ENCODE assay signal across 26 cellular contexts in the genomic region with DNA sequence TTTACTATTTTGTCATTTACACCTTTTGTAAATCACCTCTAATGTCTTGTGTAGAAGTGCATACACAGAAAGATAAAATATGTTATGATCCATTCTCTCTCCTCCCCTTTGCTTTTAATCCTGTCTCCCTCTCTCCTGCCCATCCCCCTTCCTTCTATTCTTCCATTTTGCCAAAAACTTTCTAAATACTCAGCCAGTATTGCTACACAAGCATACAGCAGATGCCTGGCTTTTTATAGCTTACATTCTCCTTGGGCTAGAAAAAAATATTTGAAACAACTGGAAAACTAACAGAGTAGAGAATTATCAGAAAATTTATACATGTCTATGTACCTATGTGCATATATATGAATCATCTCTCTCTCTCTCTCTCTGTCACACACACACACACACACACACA.
DNase-seq lines count a peak whose midpoint lies in the region; ATAC-seq and TF ChIP-seq lines count a peak whose summit lies in the region.
"Had no signal": no experiment of that assay in that cellular context is flagged by ENCODE, and none has a peak within 500 bp of the region (broad histone marks: within the 10 kb centered on the region; RNA-seq: fewer than 3 reads in every experiment).

No MANE protein-coding gene starts in this region.

- no peak overlapping the region for H3K4me3 Mint-ChIP-seq in nephron
- H3K4me3 Mint-ChIP-seq: CD4-positive, alpha-beta memory T cell; H9 had no signal

- H3K4me1 ChIP-seq in RWPE2 (ENCODE audit: insufficient read depth, poor library complexity, severe bottlenecking) = peaks cover 12% of the 10 kb centered on the region
- peaks cover 4% of the 10 kb centered on the region for H3K4me1 ChIP-seq in vagina
- H3K4me1 ChIP-seq: A549 had no signal

- H3K9me3 Mint-ChIP-seq in nephron = no peaks in the 10 kb centered on the region
- H3K9me3 Mint-ChIP-seq: H9 had no signal

- H3K9me3 ChIP-seq in RWPE2 (ENCODE audit: severe bottlenecking) = no peaks in the 10 kb centered on the region
- no peaks in the 10 kb centered on the region for H3K9me3 ChIP-seq in vagina
- H3K9me3 ChIP-seq: A549, BLaER1, SJSA1 had no signal

- intact Hi-C loops in vagina (cut with DNase I) = no loop called here

- peaks cover 33% of the 10 kb centered on the region for H3K4me1 Mint-ChIP-seq in nephron
- H3K4me1 Mint-ChIP-seq: CD4-positive, alpha-beta memory T cell had no signal

- no peaks in the 10 kb centered on the region for H3K36me3 Mint-ChIP-seq in nephron (ENCODE audit: low read depth)

- DNase-seq in EH (ENCODE audit: low read depth) (peak; percentile 26), RWPE2 (ENCODE audit: low spot score) (no peak), fibroblast of mammary gland (ENCODE audit: low read depth) (peak; percentile 19), mesenteric fat pad (ENCODE audit: low spot score) (no peak), NCI-H1930 (lab: John Stamatoyannopoulos, UW) (no peak), vagina (ENCODE audit: extremely low spot score in 2 of 2) (no peak), NCI-H2227 (lab: John Stamatoyannopoulos, UW; ENCODE audit: unreplicated experiment) (no peak)
- DNase-seq: Calu3; CD4-positive, alpha-beta memory T cell; DMS53; EL; GF-D8; H9; MV-4-11; NCI-H1694; NCI-H2081 treated with DMSO at 0.1 percent for 48 hours; NCI-H2171 treated with DMSO at 0.1 percent for 48 hours; NCI-H446 treated with DMSO at 0.1 percent for 48 hours; NCI-H526 treated with DMSO at 0.1 percent for 48 hours; OCI-M1 had no signal

- H3K36me3 ChIP-seq in RWPE2 (ENCODE audit: low read depth) (no peaks in the 10 kb centered on the region), vagina (no peaks in the 10 kb centered on the region)
- H3K36me3 ChIP-seq: BLaER1, SJSA1 had no signal

- TF ChIP-seq CTCF in RWPE2 (IDR thresholded peaks at IDR 0.05; ENCODE audit: poor library complexity, severe bottlenecking) (no peak), fibroblast of mammary gland (conservative IDR thresholded peaks at IDR 0.05; ENCODE audit: control insufficient read depth, insufficient read depth, low read depth, low read length) (no peak), nephron (IDR thresholded peaks at IDR 0.05; ENCODE audit: unreplicated experiment in 3 of 3) (no peak), vagina (IDR thresholded peaks at IDR 0.05) (no peak)

- peak overlapping the region; percentile 9 to 48 (median 10) for H3K27ac Mint-ChIP-seq in nephron
- H3K27ac Mint-ChIP-seq: CD4-positive, alpha-beta memory T cell; H9 had no signal

- H3K27ac ChIP-seq in RWPE2 (ENCODE audit: poor library complexity, severe bottlenecking) (peak overlapping the region; percentile 30), vagina (no peak overlapping the region)
- H3K27ac ChIP-seq: A549, BLaER1, KMS-11, SJSA1 had no signal

- no peaks in the 10 kb centered on the region for H3K27me3 Mint-ChIP-seq in nephron (ENCODE audit: low read depth)
- H3K27me3 Mint-ChIP-seq: CD4-positive, alpha-beta memory T cell had no signal

- H3K4me3 ChIP-seq in RWPE2 (ENCODE audit: severe bottlenecking) = no peak overlapping the region
- H3K4me3 ChIP-seq in fibroblast of mammary gland (ENCODE audit: control insufficient read depth, low read depth, low read length) = no peak overlapping the region
- no peak overlapping the region for H3K4me3 ChIP-seq in vagina
- H3K4me3 ChIP-seq: A549, BLaER1, SJSA1 had no signal

- H3K27me3 ChIP-seq in RWPE2 (ENCODE audit: insufficient read depth, poor library complexity, severe bottlenecking) (no peaks in the 10 kb centered on the region), vagina (no peaks in the 10 kb centered on the region)
- H3K27me3 ChIP-seq: BLaER1, SJSA1 had no signal

- no peak for ATAC-seq in RWPE2 (ENCODE audit: low read depth)
- ATAC-seq: A549, Right ventricle myocardium inferior had no signal

- TF ChIP-seq POLR2A in vagina (IDR thresholded peaks at IDR 0.05) = no peak

Comparison
In these comparisons a context has a peak if more than half of its experiments do, and no peak if none do; other contexts are left out.
1. DNase-seq: peak in EH (single experiment) and fibroblast of mammary gland (single experiment); none in RWPE2 (single experiment), mesenteric fat pad (single experiment), NCI-H1930 (0 of 2), vagina (0 of 2) and NCI-H2227 (single experiment).